ENCODE assay signal across 19 cellular contexts in genomic region chr10:69468771-69469129, GRCh38. TPM values are rescaled to one million over a fixed set of nuclear protein-coding genes. Genes with fewer than 3 reads are reported as not detected.
DNase-seq lines count a peak whose midpoint lies in the region; ATAC-seq and TF ChIP-seq lines count a peak whose summit lies in the region.
"Had no signal": no experiment of that assay in that cellular context is flagged by ENCODE, and none has a peak within 500 bp of the region (broad histone marks: within the 10 kb centered on the region; RNA-seq: fewer than 3 reads in every experiment).

No MANE protein-coding gene starts in this region.

- CTCF ChIA-PET in PC-9 (lab: Charles Lee) (interaction anchor here (0.7 to 2.4 kb wide), 3 partner anchors 18 to 95 kb away, joined by 3 to 9 read pairs (median 7); partner anchors contain the start of gene TSPAN15), OCI-LY7 (lab: Charles Lee; ENCODE audit: unreplicated experiment) (no interaction called here)

- no peaks in the 10 kb centered on the region for H3K9me2 ChIP-seq in PC-9 (ENCODE audit: insufficient read depth)
- no peaks in the 10 kb centered on the region for H3K9me2 ChIP-seq in OCI-LY7 (ENCODE audit: insufficient read depth, low read length)

- H3K4me2 ChIP-seq in BLaER1 treated with 17β-estradiol and CSF1 and Interleukin-3, amounts not matched to agents 10 nM and 100 nM: peak overlapping the region in 6 of 11 experiments; percentile 36 to 89 (median 84); a peak in 8 of 22 replicates
- H3K4me2 ChIP-seq in PC-9: peak overlapping the region; percentile 55
- H3K4me2 ChIP-seq in OCI-LY7 (ENCODE audit: low read length): no peak overlapping the region

- no peaks in the 10 kb centered on the region for H3K36me3 ChIP-seq in BLaER1 treated with 17β-estradiol and CSF1 and Interleukin-3, amounts not matched to agents 10 nM and 100 nM
- no peaks in the 10 kb centered on the region for H3K36me3 ChIP-seq in PC-9 (ENCODE audit: low read depth)
- no peaks in the 10 kb centered on the region for H3K36me3 ChIP-seq in rectal smooth muscle tissue (ENCODE audit: control insufficient read depth, insufficient read depth, low read length)
- H3K36me3 ChIP-seq in OCI-LY7 (ENCODE audit: insufficient read depth, low read length): no peaks in the 10 kb centered on the region
- H3K36me3 ChIP-seq: brain microvascular endothelial cell had no signal

- peaks cover 0 to 14% (median 4%) of the 10 kb centered on the region in 4 donors for H3K4me1 Mint-ChIP-seq in naive thymus-derived CD8-positive, alpha-beta T cell

- TF ChIP-seq CTCF in PC-9 (conservative IDR thresholded peaks at IDR 0.05): no peak
- no peak for TF ChIP-seq CTCF in epithelial cell of esophagus (IDR thresholded peaks at IDR 0.05; ENCODE audit: insufficient read depth, low read depth, low read length, missing control alignments)
- no peak for TF ChIP-seq CTCF in OCI-LY7 (conservative IDR thresholded peaks at IDR 0.05; ENCODE audit: low read length)

- H3K27ac Mint-ChIP-seq in naive thymus-derived CD8-positive, alpha-beta T cell: no peak overlapping the region
- H3K27ac Mint-ChIP-seq: activated naive CD4-positive, alpha-beta T cell treated with anti-CD3 and anti-CD28 coated beads, Interleukin-2, amount 50 U/mL, for 72 hours; memory B cell; natural killer cell treated with Interleukin-12 subunit alpha and Interleukin-12 subunit beta and Interleukin-15 and Interleukin-18, amount 100 ng/mL, for 72 hours had no signal

- peak; percentile 39 to 89 for DNase-seq in PC-9
- peak; percentile 31 for DNase-seq in epithelial cell of esophagus (ENCODE audit: low read depth)
- no peak for DNase-seq in stimulated activated CD4-positive, alpha-beta T cell treated with anti-CD3 and anti-CD28 coated beads, Interleukin-15, amount 100 ng/mL, for 24 hours
- DNase-seq in naive thymus-derived CD8-positive, alpha-beta T cell: no peak
- DNase-seq in OCI-LY7 (ENCODE audit: low spot score): no peak
- DNase-seq: activated CD4-positive, alpha-beta T cell treated with anti-CD3 and anti-CD28 coated beads, Interleukin-2, amount 50 U/mL, for 1 hour; activated T-cell treated with anti-CD3 and anti-CD28 coated beads, Interleukin-2, amount 50 U/mL, for 1 hour; brain microvascular endothelial cell; Calu3; NCI-H146; NCI-H2227 treated with DMSO at 0.1 percent for 48 hours; substantia nigra had no signal

- intact Hi-C loops in PC-9 (cut with micrococcal nuclease; ENCODE audit: unreplicated experiment): loop anchor here (1.0 kb wide), 1 partner anchor 9 kb away; no protein-coding TSS in a partner anchor
- intact Hi-C loops in OCI-LY7 (cut with micrococcal nuclease; ENCODE audit: unreplicated experiment): no loop called here

- H3K4me3 Mint-ChIP-seq in naive thymus-derived CD8-positive, alpha-beta T cell: no peak overlapping the region
- H3K4me3 Mint-ChIP-seq: memory B cell; natural killer cell treated with Interleukin-12 subunit alpha and Interleukin-12 subunit beta and Interleukin-15 and Interleukin-18, amount 100 ng/mL, for 72 hours had no signal

- no peak overlapping the region for H2AFZ ChIP-seq in PC-9
- no peak overlapping the region for H2AFZ ChIP-seq in OCI-LY7 (ENCODE audit: low read length)

- BruUV-seq in PC-9 (replicated peaks; lab: Mats Ljungman, UMichigan): no TSS peak
- BruUV-seq in OCI-LY7 (replicated peaks; lab: Mats Ljungman, UMichigan): no TSS peak

- H3K36me3 Mint-ChIP-seq in naive thymus-derived CD8-positive, alpha-beta T cell: no peaks in the 10 kb centered on the region
- H3K36me3 Mint-ChIP-seq: activated naive CD4-positive, alpha-beta T cell treated with anti-CD3 and anti-CD28 coated beads, Interleukin-2, amount 50 U/mL, for 72 hours; memory B cell; natural killer cell treated with Interleukin-12 subunit alpha and Interleukin-12 subunit beta and Interleukin-15 and Interleukin-18, amount 100 ng/mL, for 72 hours had no signal

- peaks cover 62 to 100% (median 96%) of the 10 kb centered on the region in 10 experiments for H3K4me1 ChIP-seq in BLaER1 treated with 17β-estradiol and CSF1 and Interleukin-3, amounts not matched to agents 10 nM and 100 nM
- H3K4me1 ChIP-seq in PC-9 (replicated peaks; ENCODE audit: insufficient read depth) (peaks cover 53% of the 10 kb centered on the region), rectal smooth muscle tissue (ENCODE audit: control insufficient read depth, insufficient read depth, low read length) (peaks cover 45% of the 10 kb centered on the region), OCI-LY7 (ENCODE audit: insufficient read depth, low read length, poor library complexity, severe bottlenecking) (no peaks in the 10 kb centered on the region)

- no peaks in the 10 kb centered on the region for H3K27me3 ChIP-seq in BLaER1 treated with 17β-estradiol and CSF1 and Interleukin-3, amounts not matched to agents 10 nM and 100 nM
- H3K27me3 ChIP-seq in PC-9 (ENCODE audit: insufficient read depth, low read depth): no peaks in the 10 kb centered on the region
- no peaks in the 10 kb centered on the region for H3K27me3 ChIP-seq in rectal smooth muscle tissue (ENCODE audit: control insufficient read depth, insufficient read depth, low read length)
- H3K27me3 ChIP-seq: brain microvascular endothelial cell had no signal

- no peaks in the 10 kb centered on the region for H3K9me3 ChIP-seq in BLaER1 treated with 17β-estradiol and CSF1 and Interleukin-3, amounts not matched to agents 10 nM and 100 nM (replicated peaks in 1 of 11)
- no peaks in the 10 kb centered on the region for H3K9me3 ChIP-seq in PC-9 (ENCODE audit: insufficient read depth, low read depth)
- no peaks in the 10 kb centered on the region for H3K9me3 ChIP-seq in OCI-LY7 (ENCODE audit: low read length)

- no peak overlapping the region for H3K9ac ChIP-seq in BLaER1 treated with 17β-estradiol and CSF1 and Interleukin-3, amounts not matched to agents 10 nM and 100 nM
- H3K9ac ChIP-seq in rectal smooth muscle tissue (ENCODE audit: low read length): no peak overlapping the region

- H4K20me1 ChIP-seq in BLaER1 treated with 17β-estradiol and CSF1 and Interleukin-3, amounts not matched to agents 10 nM and 100 nM: no peaks in the 10 kb centered on the region
- no peaks in the 10 kb centered on the region; the same call in 1 of the 2 replicates for H4K20me1 ChIP-seq in PC-9 (ENCODE audit: insufficient read depth)
- H4K20me1 ChIP-seq in OCI-LY7 (ENCODE audit: insufficient read depth, low read length): no peaks in the 10 kb centered on the region

- POLR2A ChIA-PET in PC-9 (lab: Charles Lee; ENCODE audit: unreplicated experiment): interaction anchor here (0.5 to 0.6 kb wide), 3 partner anchors 10 to 511 kb away, joined by 3 to 6 read pairs (median 5); no protein-coding TSS in a partner anchor
- POLR2A ChIA-PET in naive thymus-derived CD8-positive, alpha-beta T cell (lab: Charles Lee): no interaction called here
- POLR2A ChIA-PET in OCI-LY7 (lab: Charles Lee): interaction anchor here (0.6 to 0.7 kb wide), 2 partner anchors 566 to 795 kb away, joined by 3 to 5 read pairs; no protein-coding TSS in a partner anchor

- H3F3A ChIP-seq in PC-9 (ENCODE audit: insufficient read depth, low read depth): peaks cover 36% of the 10 kb centered on the region

- no peaks in the 10 kb centered on the region for H3K9me3 Mint-ChIP-seq in naive thymus-derived CD8-positive, alpha-beta T cell
- H3K9me3 Mint-ChIP-seq: activated naive CD4-positive, alpha-beta T cell treated with anti-CD3 and anti-CD28 coated beads, Interleukin-2, amount 50 U/mL, for 72 hours; memory B cell; natural killer cell treated with Interleukin-12 subunit alpha and Interleukin-12 subunit beta and Interleukin-15 and Interleukin-18, amount 100 ng/mL, for 72 hours had no signal

- no peak overlapping the region for H3K4me3 ChIP-seq in BLaER1 treated with 17β-estradiol and CSF1 and Interleukin-3, amounts not matched to agents 10 nM and 100 nM
- no peak overlapping the region for H3K4me3 ChIP-seq in PC-9
- no peak overlapping the region for H3K4me3 ChIP-seq in epithelial cell of esophagus (ENCODE audit: low read length)
- H3K4me3 ChIP-seq in rectal smooth muscle tissue (ENCODE audit: low read length): no peak overlapping the region
- no peak overlapping the region for H3K4me3 ChIP-seq in OCI-LY7 (ENCODE audit: low read depth, low read length, poor library complexity, severe bottlenecking)

- H3K27ac ChIP-seq in BLaER1 treated with 17β-estradiol and CSF1 and Interleukin-3, amounts not matched to agents 10 nM and 100 nM: 0 out of 22 replicates have a peak overlapping the region, but pooled peaks of 2 of the 11 experiments have one; percentile 3 to 12
- H3K27ac ChIP-seq in PC-9 (peak overlapping the region; percentile 63), rectal smooth muscle tissue (ENCODE audit: low read depth, low read length) (peak overlapping the region; percentile 59), OCI-LY7 (ENCODE audit: low read depth, low read length, poor library complexity, severe bottlenecking) (no peak overlapping the region)
- H3K27ac ChIP-seq: brain microvascular endothelial cell had no signal

- no peak for ATAC-seq in GM18870 (IDR thresholded peaks at IDR 0.05; ENCODE audit: unreplicated experiment)
- no peak for ATAC-seq in naive thymus-derived CD8-positive, alpha-beta T cell
- ATAC-seq: activated naive CD4-positive, alpha-beta T cell treated with anti-CD3 and anti-CD28 coated beads, Interleukin-2, amount 50 U/mL, for 72 hours; natural killer cell treated with Interleukin-12 subunit alpha and Interleukin-12 subunit beta and Interleukin-15 and Interleukin-18, amount 100 ng/mL, for 72 hours had no signal

- H3K79me2 ChIP-seq in PC-9 (ENCODE audit: low read depth): peaks cover 94% of the 10 kb centered on the region
- no peaks in the 10 kb centered on the region for H3K79me2 ChIP-seq in OCI-LY7 (ENCODE audit: insufficient read depth, low read depth, low read length)

- peaks cover 2 to 19% (median 4%) of the 10 kb centered on the region in 5 donors for H3K27me3 Mint-ChIP-seq in naive thymus-derived CD8-positive, alpha-beta T cell

RNA-seq across cellular contexts. Expression of gene TSPAN15, which starts 17.5 kb away (rescaled TPM):
- 97.0 and 108 TPM in 2 replicates for total RNA-seq in PC-9 (2021)
- under 1 TPM; 0.55 to 0.68 TPM for total RNA-seq in naive thymus-derived CD8-positive, alpha-beta T cell
- 1 to 10 TPM in 1 of 3 donors, under 1 TPM in 1, not detected in 1; 0.92 to 1.1 TPM for polyA plus RNA-seq in naive thymus-derived CD8-positive, alpha-beta T cell
- 1.9 and 2.4 TPM in 2 replicates for total RNA-seq in OCI-LY7 (2014; rRNA removed; shearing (Covaris generic))
- total RNA-seq in OCI-LY7 (2022): 3.1 and 4.0 TPM in 2 replicates

RNA-seq across cellular contexts. Expression of gene TACR2, which starts 52.0 kb away (rescaled TPM):
- total RNA-seq in PC-9 (2021) (0.23 TPM in 1 of 2 replicates, not detected in the other), OCI-LY7 (2022) (not detected in 2 replicates)
- total RNA-seq in naive thymus-derived CD8-positive, alpha-beta T cell: not detected
- polyA plus RNA-seq in naive thymus-derived CD8-positive, alpha-beta T cell: not detected
- not detected in 2 replicates for total RNA-seq in OCI-LY7 (2014; rRNA removed; shearing (Covaris generic))
- total RNA-seq: fibroblast of villous mesenchyme; natural killer cell treated with Interleukin-12 subunit alpha and Interleukin-12 subunit beta and Interleukin-15 and Interleukin-18, amount 100 ng/mL, for 72 hours had no signal

Comparison
In these comparisons a context has a peak if more than half of its experiments do, and no peak if none do; other contexts are left out.
1. DNase-seq: peak in PC-9 (2 of 2) and epithelial cell of esophagus (single experiment); none in stimulated activated CD4-positive, alpha-beta T cell treated with anti-CD3 and anti-CD28 coated beads, Interleukin-15, amount 100 ng/mL, for 24 hours (single experiment), naive thymus-derived CD8-positive, alpha-beta T cell (0 of 10) and OCI-LY7 (single experiment).
2. RNA of gene TSPAN15, which starts 17.5 kb away (total RNA-seq): 97.0 to 108 TPM in PC-9; 1.9 to 4.0 TPM in OCI-LY7 and 0.55 to 0.68 TPM in naive thymus-derived CD8-positive, alpha-beta T cell; every median in the first group is over 10 times any median in the second.